In the genomic region with DNA sequence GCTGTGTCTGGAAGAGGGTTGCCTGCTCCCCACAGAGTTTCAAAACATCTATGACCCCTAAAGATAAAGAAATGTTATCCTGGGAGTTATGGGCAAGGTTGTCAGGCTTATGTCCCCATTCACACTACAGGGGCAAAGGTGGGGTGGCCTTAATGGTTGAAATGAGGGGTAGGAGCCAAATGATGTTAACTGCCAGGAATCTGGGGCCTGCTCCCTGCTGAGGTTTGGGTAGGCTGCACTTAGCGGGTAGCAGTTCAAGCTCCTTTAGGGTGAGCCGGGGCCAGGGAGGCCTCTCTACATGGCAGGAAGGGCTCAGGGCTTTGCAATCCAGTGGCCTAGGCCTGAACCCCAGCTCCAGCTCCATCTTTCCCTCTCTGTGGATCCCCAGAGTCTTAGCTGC, we compare ENCODE assay signal across 20 cellular contexts. TPM values are rescaled to one million over a fixed set of nuclear protein-coding genes. Genes with fewer than 3 reads are reported as not detected.
"Had no signal": no experiment of that assay in that cellular context is flagged by ENCODE, and none has a peak within 500 bp of the region (broad histone marks: within the 10 kb centered on the region; RNA-seq: fewer than 3 reads in every experiment).

No MANE protein-coding gene starts in this region.

- H3K9me3 ChIP-seq: adrenal gland, breast epithelium, prostate gland, right lobe of liver, testis, upper lobe of left lung had no signal

- H3K27ac ChIP-seq: adrenal gland, breast epithelium, prostate gland, right lobe of liver, SJSA1, testis, upper lobe of left lung, WERI-Rb-1 had no signal

- H3K27me3 ChIP-seq: testis had no signal

- H3K4me3 ChIP-seq: adrenal gland, breast epithelium, prostate gland, right lobe of liver, SJSA1, smooth muscle cell, testis, upper lobe of left lung had no signal

- DNase-seq: activated CD4-positive, alpha-beta T cell treated with anti-CD3 and anti-CD28 coated beads for 1 hour; activated naive CD4-positive, alpha-beta T cell treated with anti-CD3 and anti-CD28 coated beads, Interleukin-2, amount 10 ng/mL, durations not matched to agents 7 days and 5 days; cortex of kidney; immature natural killer cell; mesenchymal stem cell; occipital lobe; right lobe of liver; stimulated activated CD4-positive, alpha-beta T cell treated with anti-CD3 and anti-CD28 coated beads, Interleukin-4, amount 100 ng/mL, for 1 hour; stimulated activated naive CD8-positive, alpha-beta T cell treated with anti-CD3 and anti-CD28 coated beads, Interleukin-15, amount 100 ng/mL, for 72 hours; testis; upper lobe of left lung; WERI-Rb-1 had no signal

- ATAC-seq: natural killer cell; right lobe of liver; stimulated activated naive CD8-positive, alpha-beta T cell treated with anti-CD3 and anti-CD28 coated beads, Interleukin-15, amount 100 ng/mL, for 72 hours had no signal

- H3K27ac Mint-ChIP-seq: activated naive CD4-positive, alpha-beta T cell treated with anti-CD3 and anti-CD28 coated beads, Interleukin-2, amount 10 ng/mL, durations not matched to agents 7 days and 5 days; activated T-helper 2 cell treated with anti-CD3 and anti-CD28 coated beads, Interferon-gamma antibody, Interleukin-2, Interleukin-4, amounts not matched to agents 10 μg/mL and 5 μg/mL and 100 μg/mL, durations not matched to agents 14 hours and 24 hours and 36 hours; immature natural killer cell; natural killer cell; T-helper 1 cell treated with Interleukin-12 subunit alpha and Interleukin-12 subunit beta and Interleukin-4 antibody, amounts not matched to agents 30 μg/mL and 1 μg/mL, for 36 hours had no signal

- H3K4me3 Mint-ChIP-seq: activated naive CD4-positive, alpha-beta T cell treated with anti-CD3 and anti-CD28 coated beads, Interleukin-2, amount 10 ng/mL, durations not matched to agents 7 days and 5 days; immature natural killer cell; natural killer cell; stimulated activated naive CD8-positive, alpha-beta T cell treated with anti-CD3 and anti-CD28 coated beads, Interleukin-15, amount 100 ng/mL, for 72 hours; T-helper 1 cell treated with Interleukin-12 subunit alpha and Interleukin-12 subunit beta and Interleukin-4 antibody, amounts not matched to agents 30 μg/mL and 1 μg/mL, for 36 hours had no signal

- H3K9me3 Mint-ChIP-seq: activated naive CD4-positive, alpha-beta T cell treated with anti-CD3 and anti-CD28 coated beads, Interleukin-2, amount 10 ng/mL, durations not matched to agents 7 days and 5 days; activated T-helper 2 cell treated with anti-CD3 and anti-CD28 coated beads, Interferon-gamma antibody, Interleukin-2, Interleukin-4, amounts not matched to agents 10 μg/mL and 5 μg/mL and 100 μg/mL, durations not matched to agents 14 hours and 24 hours and 36 hours; immature natural killer cell; natural killer cell; stimulated activated naive CD8-positive, alpha-beta T cell treated with anti-CD3 and anti-CD28 coated beads, Interleukin-15, amount 100 ng/mL, for 72 hours; T-helper 1 cell treated with Interleukin-12 subunit alpha and Interleukin-12 subunit beta and Interleukin-4 antibody, amounts not matched to agents 30 μg/mL and 1 μg/mL, for 36 hours had no signal

- H3K36me3 Mint-ChIP-seq: activated naive CD4-positive, alpha-beta T cell treated with anti-CD3 and anti-CD28 coated beads, Interleukin-2, amount 10 ng/mL, durations not matched to agents 7 days and 5 days; immature natural killer cell; natural killer cell had no signal

- H3K36me3 ChIP-seq: adrenal gland, breast epithelium, prostate gland, right lobe of liver, SJSA1, upper lobe of left lung, WERI-Rb-1 had no signal

RNA-seq across cellular contexts. Expression of a gene that starts 3.0 kb away (rescaled TPM):
- total RNA-seq: activated T-helper 2 cell treated with anti-CD3 and anti-CD28 coated beads, Interferon-gamma antibody, Interleukin-2, Interleukin-4, amounts not matched to agents 10 μg/mL and 5 μg/mL and 100 μg/mL, durations not matched to agents 14 hours and 24 hours and 36 hours; smooth muscle cell had no signal
- polyA plus RNA-seq: immature natural killer cell had no signal
